In the genomic region with DNA sequence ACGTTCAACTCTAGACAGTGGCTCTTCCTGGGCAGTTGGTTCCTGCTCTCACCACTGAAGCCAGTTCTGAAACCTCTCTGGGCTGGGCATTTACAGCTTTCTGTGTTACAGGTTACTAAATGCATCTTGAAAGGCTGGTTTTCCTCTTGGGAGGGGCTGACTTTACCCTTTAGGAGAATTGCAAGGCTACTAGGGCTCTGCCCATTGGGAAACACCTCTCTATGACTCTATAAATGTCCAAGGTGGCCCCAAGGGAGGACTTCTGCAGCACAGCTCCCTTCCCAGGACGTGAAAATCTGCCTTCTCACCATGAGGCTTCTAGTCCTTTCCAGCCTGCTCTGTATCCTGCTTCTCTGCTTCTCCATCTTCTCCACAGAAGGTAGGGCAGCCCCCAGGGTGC, we compare ENCODE assay signal across 16 cellular contexts. TPM values are rescaled to one million over a fixed set of nuclear protein-coding genes. Genes with fewer than 3 reads are reported as not detected.
A peak's percentile ranks its signal among the peaks of the same experiment; 100 is the strongest.
DNase-seq lines count a peak whose midpoint lies in the region; ATAC-seq and TF ChIP-seq lines count a peak whose summit lies in the region.
"Had no signal": no experiment of that assay in that cellular context is flagged by ENCODE, and none has a peak within 500 bp of the region (broad histone marks: within the 10 kb centered on the region; RNA-seq: fewer than 3 reads in every experiment).

Gene GPR15LG (plus strand): TSS at position 259 of the 400 bp plus-strand sequence. CDS start 51 bp downstream, at position 310.

- no peak within 1 kb of the TSS for H3K27ac Mint-ChIP-seq in activated CD8-positive, alpha-beta memory T cell treated with anti-CD3 and anti-CD28 coated beads, Interleukin-2, amount 10 ng/mL, durations not matched to agents 7 days and 5 days
- H3K27ac Mint-ChIP-seq: activated naive CD8-positive, alpha-beta T cell treated with anti-CD3 and anti-CD28 coated beads for 36 hours had no signal

- H3K9me3 ChIP-seq in smooth muscle cell (replicated peaks; ENCODE audit: low read depth), result no peaks in the 10 kb centered on the region
- H3K9me3 ChIP-seq: heart right ventricle, MG63 had no signal

- H3K27me3 ChIP-seq in smooth muscle cell (ENCODE audit: low read depth), result no peaks in the 10 kb centered on the region
- H3K27me3 ChIP-seq: dorsolateral prefrontal cortex, heart right ventricle, MG63 had no signal

- in situ Hi-C loops in G401 (cut with HindIII; ENCODE audit: low sequenced_read_pairs), result no loop called here

- TF ChIP-seq CTCF in epithelial cell of esophagus (IDR thresholded peaks at IDR 0.05; ENCODE audit: insufficient read depth, low read depth, low read length, missing control alignments) (no peak), smooth muscle cell (IDR thresholded peaks at IDR 0.05; ENCODE audit: borderline replicate concordance, insufficient read depth, poor library complexity, severe bottlenecking) (no peak)

- peaks cover 5% of the 10 kb centered on the region for H3K4me1 Mint-ChIP-seq in activated CD8-positive, alpha-beta memory T cell treated with anti-CD3 and anti-CD28 coated beads, Interleukin-2, amount 10 ng/mL, durations not matched to agents 7 days and 5 days

- no peak within 1 kb of the TSS for H2AFZ ChIP-seq in smooth muscle cell (ENCODE audit: low read depth)

- 49% methylated on average over 2 of the region's 2 CpGs for WGBS in urinary bladder
- 79% methylated on average over 2 of the region's 2 CpGs for WGBS in smooth muscle cell (ENCODE audit: low lambda C conversion rate)

- H3K4me3 ChIP-seq in epithelial cell of esophagus (ENCODE audit: low read length) (peak within 1 kb of the TSS; percentile 53), urinary bladder (ENCODE audit: low read depth, low read length) (peak within 1 kb of the TSS; percentile 7), smooth muscle cell (no peak within 1 kb of the TSS)
- H3K4me3 ChIP-seq: dorsolateral prefrontal cortex, heart right ventricle, MG63 had no signal

- no peak for ATAC-seq in activated CD8-positive, alpha-beta memory T cell treated with anti-CD3 and anti-CD28 coated beads, Interleukin-2, amount 10 ng/mL, durations not matched to agents 7 days and 5 days
- peak; percentile 43 for ATAC-seq in HG03066 (IDR thresholded peaks at IDR 0.05; ENCODE audit: low read depth, unreplicated experiment)
- ATAC-seq: heart right ventricle had no signal

- H3F3A ChIP-seq in smooth muscle cell (ENCODE audit: low read depth), result no peaks in the 10 kb centered on the region

- no peaks in the 10 kb centered on the region for H3K79me2 ChIP-seq in smooth muscle cell (ENCODE audit: low read depth)

- no peak within 1 kb of the TSS for H3K4me2 ChIP-seq in smooth muscle cell

- no peaks in the 10 kb centered on the region for H3K36me3 Mint-ChIP-seq in activated CD8-positive, alpha-beta memory T cell treated with anti-CD3 and anti-CD28 coated beads, Interleukin-2, amount 10 ng/mL, durations not matched to agents 7 days and 5 days
- H3K36me3 Mint-ChIP-seq: activated naive CD8-positive, alpha-beta T cell treated with anti-CD3 and anti-CD28 coated beads for 36 hours had no signal

- H3K36me3 ChIP-seq in urinary bladder (ENCODE audit: insufficient read depth) (no peaks in the 10 kb centered on the region), smooth muscle cell (ENCODE audit: low read depth) (no peaks in the 10 kb centered on the region)
- H3K36me3 ChIP-seq: heart right ventricle, MG63 had no signal

- H3K27ac ChIP-seq in urinary bladder (ENCODE audit: low read depth) (peak within 1 kb of the TSS; percentile 38), smooth muscle cell (ENCODE audit: low read depth) (no peak within 1 kb of the TSS)
- H3K27ac ChIP-seq: 22Rv1, heart right ventricle had no signal

- H3K4me1 ChIP-seq in urinary bladder (ENCODE audit: insufficient read depth), result no peaks in the 10 kb centered on the region
- no peaks in the 10 kb centered on the region for H3K4me1 ChIP-seq in smooth muscle cell (ENCODE audit: low read depth)

- DNase-seq in activated CD8-positive, alpha-beta memory T cell treated with anti-CD3 and anti-CD28 coated beads for 24 hours, result peak; percentile 32
- no peak for DNase-seq in activated CD8-positive, alpha-beta memory T cell treated with anti-CD3 and anti-CD28 coated beads, Interleukin-2, amount 10 ng/mL, durations not matched to agents 7 days and 5 days
- DNase-seq in epithelial cell of esophagus (ENCODE audit: low read depth), result peak; percentile 61
- no peak for DNase-seq in smooth muscle cell (lab: John Stamatoyannopoulos, UW; ENCODE audit: unreplicated experiment)
- no peak for DNase-seq in G401 (ENCODE audit: low spot score)
- DNase-seq in NCI-H2227 (lab: John Stamatoyannopoulos, UW; ENCODE audit: unreplicated experiment), result no peak
- DNase-seq: activated CD4-positive, alpha-beta T cell treated with anti-CD3 and anti-CD28 coated beads, Interleukin-2, amount 50 U/mL, for 4 hours; activated naive CD8-positive, alpha-beta T cell treated with anti-CD3 and anti-CD28 coated beads for 36 hours; DMS79; dorsolateral prefrontal cortex; heart right ventricle; MG63 had no signal

- CTCF ChIA-PET in activated CD8-positive, alpha-beta memory T cell treated with anti-CD3 and anti-CD28 coated beads, Interleukin-2, amount 10 ng/mL, durations not matched to agents 7 days and 5 days (lab: Charles Lee), result interaction anchor here (1.2 to 2.6 kb wide), 2 partner anchors 25 to 40 kb away, joined by 3 to 6 read pairs; no protein-coding TSS in a partner anchor

- no peak within 1 kb of the TSS for H3K9ac ChIP-seq in smooth muscle cell (ENCODE audit: low read depth)

- H4K20me1 ChIP-seq in smooth muscle cell (ENCODE audit: low read depth), result no peaks in the 10 kb centered on the region

- H3K27me3 Mint-ChIP-seq in activated CD8-positive, alpha-beta memory T cell treated with anti-CD3 and anti-CD28 coated beads, Interleukin-2, amount 10 ng/mL, durations not matched to agents 7 days and 5 days, result no peaks in the 10 kb centered on the region
- H3K27me3 Mint-ChIP-seq: activated naive CD8-positive, alpha-beta T cell treated with anti-CD3 and anti-CD28 coated beads for 36 hours had no signal

- H3K9me3 Mint-ChIP-seq in activated CD8-positive, alpha-beta memory T cell treated with anti-CD3 and anti-CD28 coated beads, Interleukin-2, amount 10 ng/mL, durations not matched to agents 7 days and 5 days (ENCODE audit: low read depth), result no peaks in the 10 kb centered on the region
- H3K9me3 Mint-ChIP-seq: activated naive CD8-positive, alpha-beta T cell treated with anti-CD3 and anti-CD28 coated beads for 36 hours had no signal

- H3K4me3 Mint-ChIP-seq in activated CD8-positive, alpha-beta memory T cell treated with anti-CD3 and anti-CD28 coated beads, Interleukin-2, amount 10 ng/mL, durations not matched to agents 7 days and 5 days, result no peak within 1 kb of the TSS
- H3K4me3 Mint-ChIP-seq: activated naive CD8-positive, alpha-beta T cell treated with anti-CD3 and anti-CD28 coated beads for 36 hours had no signal

RNA-seq across cellular contexts. Expression of gene GPR15LG, which starts in this region (rescaled TPM):
- total RNA-seq in activated CD8-positive, alpha-beta memory T cell treated with anti-CD3 and anti-CD28 coated beads, Interleukin-2, amount 10 ng/mL, durations not matched to agents 7 days and 5 days, result not detected
- total RNA-seq in urinary bladder (16.6 TPM), smooth muscle cell (0.45 and 1.6 TPM in 2 replicates)
- polyA plus RNA-seq in urinary bladder (18.6 TPM), smooth muscle cell (0.49 TPM in 1 of 2 replicates, not detected in the other)
- not detected in 2 replicates for total RNA-seq in G401 (2014; rRNA removed; shearing (Covaris generic))
- total RNA-seq: activated naive CD8-positive, alpha-beta T cell treated with anti-CD3 and anti-CD28 coated beads for 36 hours; dorsolateral prefrontal cortex; heart right ventricle; NCI-H460 had no signal
- polyA plus RNA-seq: heart right ventricle had no signal

Comparison
In these comparisons a context has a peak if more than half of its experiments do, and no peak if none do; other contexts are left out.
1. RNA of gene GPR15LG (polyA plus RNA-seq): 18.6 TPM in urinary bladder (single experiment); 0.49 TPM in smooth muscle cell; every median in the first group is over 10 times any median in the second.
2. DNase-seq: peak in activated CD8-positive, alpha-beta memory T cell treated with anti-CD3 and anti-CD28 coated beads for 24 hours (single experiment) and epithelial cell of esophagus (single experiment); none in activated CD8-positive, alpha-beta memory T cell treated with anti-CD3 and anti-CD28 coated beads, Interleukin-2, amount 10 ng/mL, durations not matched to agents 7 days and 5 days (single experiment), smooth muscle cell (single experiment), G401 (single experiment) and NCI-H2227 (single experiment).